24 cellular contexts compared by ENCODE assay signal in the genomic region with DNA sequence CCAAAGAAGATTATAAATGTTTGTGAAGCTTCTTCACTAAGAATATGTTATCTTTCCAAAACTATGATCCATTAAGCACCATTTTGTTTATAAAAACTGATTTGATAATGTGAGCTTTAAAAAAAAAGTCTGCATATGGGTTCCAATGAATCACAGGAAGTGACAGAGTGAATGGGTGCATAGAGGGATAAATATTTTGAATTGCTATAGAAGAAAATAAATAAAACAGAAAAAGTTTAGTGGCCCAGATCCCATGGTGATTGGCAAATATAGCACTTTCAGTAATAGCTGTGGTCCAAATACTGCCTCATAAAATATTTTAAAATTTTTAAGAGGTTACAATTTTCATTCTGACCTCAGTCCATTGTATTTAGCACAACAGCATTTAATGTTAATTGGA. TPM values are rescaled to one million over a fixed set of nuclear protein-coding genes. Genes with fewer than 3 reads are reported as not detected.
"Had no signal": no experiment of that assay in that cellular context is flagged by ENCODE, and none has a peak within 500 bp of the region (broad histone marks: within the 10 kb centered on the region; RNA-seq: fewer than 3 reads in every experiment).

No MANE protein-coding gene starts in this region.

- H3K27me3 ChIP-seq: esophagus squamous epithelium, left lung, sigmoid colon, spleen, testis had no signal

- H3K9me3 ChIP-seq: esophagus squamous epithelium, left lung, sigmoid colon, spleen, testis had no signal

- H3K4me3 ChIP-seq: coronary artery, esophagus squamous epithelium, left lung, sigmoid colon, spleen, testis had no signal

- H3K27ac Mint-ChIP-seq: activated CD4-positive, alpha-beta T cell treated with anti-CD3 and anti-CD28 coated beads, Interleukin-2, amount 10 ng/mL, durations not matched to agents 24 days and 14 days; activated CD8-positive, alpha-beta T cell treated with anti-CD3 and anti-CD28 coated beads, Interleukin-2, amount 10 ng/mL, durations not matched to agents 7 days and 5 days; activated T-cell treated with anti-CD3 and anti-CD28 coated beads, Interleukin-2, amount 50 U/mL, for 24 hours; activated T-helper 2 cell treated with anti-CD3 and anti-CD28 coated beads, Interferon-gamma antibody, Interleukin-2, Interleukin-4, amounts not matched to agents 10 μg/mL and 5 μg/mL and 100 μg/mL, durations not matched to agents 14 hours and 24 hours and 36 hours; brain; stimulated activated memory B cell treated with anti-CD40 and anti-IgM and Interleukin-4, amounts not matched to agents 10 μg/mL and 1 μg/mL and 100 μg/mL, for 72 hours; type B pancreatic cell had no signal

- H3K36me3 ChIP-seq: esophagus squamous epithelium, left lung, sigmoid colon, spleen had no signal

- H3K4me1 ChIP-seq: esophagus squamous epithelium, left lung, sigmoid colon, spleen had no signal

- H3K27me3 Mint-ChIP-seq: stimulated activated memory B cell treated with anti-CD40 and anti-IgM and Interleukin-4, amounts not matched to agents 10 μg/mL and 1 μg/mL and 100 μg/mL, for 72 hours; type B pancreatic cell had no signal

- H3K4me1 Mint-ChIP-seq: activated CD4-positive, alpha-beta T cell treated with anti-CD3 and anti-CD28 coated beads, Interleukin-2, amount 10 ng/mL, durations not matched to agents 24 days and 14 days; brain; central memory CD8-positive, alpha-beta T cell; stimulated activated memory B cell treated with anti-CD40 and anti-IgM and Interleukin-4, amounts not matched to agents 10 μg/mL and 1 μg/mL and 100 μg/mL, for 72 hours had no signal

- FAIRE-seq: frontal cortex had no signal

- DNase-seq: activated CD4-positive, alpha-beta T cell treated with anti-CD3 and anti-CD28 coated beads, Interleukin-2, amount 10 ng/mL, durations not matched to agents 24 days and 14 days; activated CD8-positive, alpha-beta T cell treated with anti-CD3 and anti-CD28 coated beads, Interleukin-2, amount 10 ng/mL, durations not matched to agents 7 days and 5 days; activated naive CD4-positive, alpha-beta T cell treated with Interleukin-2 at 50 U/mL for 16 hours; activated T-cell treated with anti-CD3 and anti-CD28 coated beads, Interleukin-2, amount 50 U/mL, for 24 hours; esophagus squamous epithelium; head of caudate nucleus; left lung; occipital lobe; posterior cingulate gyrus; sigmoid colon; spleen; stimulated activated CD4-positive, alpha-beta T cell treated with anti-CD3 and anti-CD28 coated beads, Interleukin-4, amount 100 ng/mL, for 4 hours; T-helper 9 cell; testis had no signal

- H3K9me3 Mint-ChIP-seq: activated CD4-positive, alpha-beta T cell treated with anti-CD3 and anti-CD28 coated beads, Interleukin-2, amount 10 ng/mL, durations not matched to agents 24 days and 14 days; activated T-cell treated with anti-CD3 and anti-CD28 coated beads, Interleukin-2, amount 50 U/mL, for 24 hours; activated T-helper 2 cell treated with anti-CD3 and anti-CD28 coated beads, Interferon-gamma antibody, Interleukin-2, Interleukin-4, amounts not matched to agents 10 μg/mL and 5 μg/mL and 100 μg/mL, durations not matched to agents 14 hours and 24 hours and 36 hours; brain; central memory CD8-positive, alpha-beta T cell; stimulated activated memory B cell treated with anti-CD40 and anti-IgM and Interleukin-4, amounts not matched to agents 10 μg/mL and 1 μg/mL and 100 μg/mL, for 72 hours; type B pancreatic cell had no signal

- H3K27ac ChIP-seq: coronary artery, esophagus squamous epithelium, left lung, sigmoid colon, spleen, testis had no signal

- H3K36me3 Mint-ChIP-seq: brain; stimulated activated memory B cell treated with anti-CD40 and anti-IgM and Interleukin-4, amounts not matched to agents 10 μg/mL and 1 μg/mL and 100 μg/mL, for 72 hours; type B pancreatic cell had no signal

- ATAC-seq: activated CD8-positive, alpha-beta T cell treated with anti-CD3 and anti-CD28 coated beads, Interleukin-2, amount 10 ng/mL, durations not matched to agents 7 days and 5 days; left lung; stimulated activated memory B cell treated with anti-CD40 and anti-IgM and Interleukin-4, amounts not matched to agents 10 μg/mL and 1 μg/mL and 100 μg/mL, for 72 hours had no signal

- H3K4me3 Mint-ChIP-seq: activated CD4-positive, alpha-beta T cell treated with anti-CD3 and anti-CD28 coated beads, Interleukin-2, amount 10 ng/mL, durations not matched to agents 24 days and 14 days; activated CD8-positive, alpha-beta T cell treated with anti-CD3 and anti-CD28 coated beads, Interleukin-2, amount 10 ng/mL, durations not matched to agents 7 days and 5 days; activated T-cell treated with anti-CD3 and anti-CD28 coated beads, Interleukin-2, amount 50 U/mL, for 24 hours; brain; central memory CD8-positive, alpha-beta T cell; stimulated activated memory B cell treated with anti-CD40 and anti-IgM and Interleukin-4, amounts not matched to agents 10 μg/mL and 1 μg/mL and 100 μg/mL, for 72 hours; type B pancreatic cell had no signal

RNA-seq across cellular contexts. Expression of a gene that starts 19.2 kb away (rescaled TPM):
- total RNA-seq: activated CD4-positive, alpha-beta T cell treated with anti-CD3 and anti-CD28 coated beads, Interleukin-2, amount 10 ng/mL, durations not matched to agents 24 days and 14 days; activated CD8-positive, alpha-beta T cell treated with anti-CD3 and anti-CD28 coated beads, Interleukin-2, amount 10 ng/mL, durations not matched to agents 7 days and 5 days; activated T-helper 2 cell treated with anti-CD3 and anti-CD28 coated beads, Interferon-gamma antibody, Interleukin-2, Interleukin-4, amounts not matched to agents 10 μg/mL and 5 μg/mL and 100 μg/mL, durations not matched to agents 14 hours and 24 hours and 36 hours; frontal cortex; kidney epithelial cell; occipital lobe; renal cortical epithelial cell had no signal

RNA-seq across cellular contexts. Expression of a gene that starts 56.6 kb away (rescaled TPM):
- total RNA-seq: activated CD4-positive, alpha-beta T cell treated with anti-CD3 and anti-CD28 coated beads, Interleukin-2, amount 10 ng/mL, durations not matched to agents 24 days and 14 days; activated CD8-positive, alpha-beta T cell treated with anti-CD3 and anti-CD28 coated beads, Interleukin-2, amount 10 ng/mL, durations not matched to agents 7 days and 5 days; activated T-helper 2 cell treated with anti-CD3 and anti-CD28 coated beads, Interferon-gamma antibody, Interleukin-2, Interleukin-4, amounts not matched to agents 10 μg/mL and 5 μg/mL and 100 μg/mL, durations not matched to agents 14 hours and 24 hours and 36 hours; esophagus squamous epithelium; frontal cortex; kidney epithelial cell; left lung; mononuclear cell; occipital lobe; renal cortical epithelial cell had no signal
